Comparison of ENCODE assay signal across 8 cellular contexts in the genomic region with DNA sequence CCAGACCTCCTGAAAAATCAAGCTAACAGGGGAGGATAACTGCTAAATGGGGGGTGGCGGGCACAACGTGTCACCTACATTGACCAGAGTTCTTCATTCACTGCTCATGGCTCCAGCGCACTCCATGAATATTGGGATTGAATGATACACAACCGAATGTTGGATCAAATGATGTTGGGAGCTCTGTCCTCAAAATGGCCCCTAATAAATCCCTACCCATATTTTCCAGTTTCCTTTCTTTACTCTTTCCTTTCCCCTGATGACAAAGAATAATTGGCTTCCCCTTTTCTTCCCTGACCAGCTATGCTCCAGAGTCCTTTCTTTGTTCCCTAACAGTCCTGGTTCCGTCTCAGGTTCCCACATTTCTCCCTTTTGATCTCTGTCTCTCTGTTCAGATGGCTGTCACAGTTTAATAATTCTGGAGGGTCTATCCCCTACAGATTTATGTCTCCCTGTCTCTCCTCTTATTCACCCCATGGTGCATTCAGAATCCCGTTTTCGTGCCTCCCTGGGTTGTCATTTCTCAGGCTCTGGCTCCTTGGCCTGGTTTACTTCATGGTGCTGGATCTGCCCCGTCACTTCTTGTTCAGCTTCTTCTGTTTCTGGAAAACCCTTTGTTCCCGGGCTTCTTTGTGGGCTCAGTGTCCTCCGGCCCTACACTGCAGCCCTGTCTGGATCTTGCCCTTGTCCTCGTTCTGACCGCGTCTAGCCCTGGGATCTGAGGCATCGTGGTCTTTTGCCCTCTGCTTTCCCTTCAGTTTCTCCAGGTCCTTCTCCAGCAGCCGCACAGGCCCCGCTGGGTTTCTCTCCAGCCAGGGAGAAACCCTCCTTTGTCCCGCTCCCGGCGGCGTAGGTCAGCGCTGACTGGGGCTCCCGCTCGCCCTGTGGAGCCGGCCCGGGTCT.
DNase-seq lines count a peak whose midpoint lies in the region; ATAC-seq and TF ChIP-seq lines count a peak whose summit lies in the region.

No MANE protein-coding gene starts in this region.

- H3K9me3 ChIP-seq in prostate gland, result no peaks in the 10 kb centered on the region

- peak overlapping the region; percentile 82 to 90 for H3K4me3 ChIP-seq in prostate gland

- no peaks in the 10 kb centered on the region for H3K27me3 ChIP-seq in prostate gland (replicated peaks; ENCODE audit: insufficient read depth)

- TF ChIP-seq POLR2A in prostate gland (IDR thresholded peaks at IDR 0.05), result no peak

- WGBS in prostate gland, result 26% methylated on average over 25 of the region's 25 CpGs

- CTCF ChIA-PET in activated naive CD4-positive, alpha-beta T cell treated with anti-CD3 and anti-CD28 coated beads, Interleukin-2, amount 10 ng/mL, durations not matched to agents 7 days and 5 days (lab: Charles Lee), result interaction anchor here (1.0 to 8.3 kb wide), 4 partner anchors 80 to 456 kb away, joined by 3 to 149 read pairs (median 4); no protein-coding TSS in a partner anchor
- CTCF ChIA-PET in activated CD4-positive, alpha-beta memory T cell treated with anti-CD3 and anti-CD28 coated beads, Interleukin-2, amount 10 ng/mL, durations not matched to agents 7 days and 5 days (lab: Charles Lee), result interaction anchor here (0.7 to 1.1 kb wide), 2 partner anchors 15 to 88 kb away, joined by 4 to 7 read pairs; no protein-coding TSS in a partner anchor

- POLR2A ChIA-PET in activated CD4-positive, alpha-beta memory T cell treated with anti-CD3 and anti-CD28 coated beads, Interleukin-2, amount 10 ng/mL, durations not matched to agents 7 days and 5 days (lab: Charles Lee), result no interaction called here

- intact Hi-C loops in left cardiac atrium (cut with DNase I) (loop anchor here (2.0 to 10.0 kb wide), 4 partner anchors 86 to 153 kb away; no protein-coding TSS in a partner anchor), prostate gland (cut with DNase I) (loop anchor here (1.0 to 10.0 kb wide), 2 partner anchors 87 to 280 kb away; no protein-coding TSS in a partner anchor)

- no peaks in the 10 kb centered on the region for H3K36me3 Mint-ChIP-seq in activated naive CD4-positive, alpha-beta T cell treated with anti-CD3 and anti-CD28 coated beads, Interleukin-2, amount 10 ng/mL, durations not matched to agents 7 days and 5 days
- H3K36me3 Mint-ChIP-seq in activated CD4-positive, alpha-beta memory T cell treated with anti-CD3 and anti-CD28 coated beads, Interleukin-2, amount 10 ng/mL, durations not matched to agents 7 days and 5 days (ENCODE audit: low read depth), result peaks cover 2% of the 10 kb centered on the region

- DNase-seq in activated naive CD4-positive, alpha-beta T cell treated with anti-CD3 and anti-CD28 coated beads, Interleukin-2, amount 10 ng/mL, durations not matched to agents 7 days and 5 days, result no peak
- DNase-seq in activated naive CD4-positive, alpha-beta T cell (lab: John Stamatoyannopoulos, UW), result no peak
- no peak for DNase-seq in activated CD4-positive, alpha-beta memory T cell treated with anti-CD3 and anti-CD28 coated beads, Interleukin-2, amount 10 ng/mL, durations not matched to agents 7 days and 5 days
- no peak for DNase-seq in left cardiac atrium
- peak; percentile 24 for DNase-seq in prostate gland (ENCODE audit: low spot score)
- no peak for DNase-seq in SIG-M5 (lab: John Stamatoyannopoulos, UW)

- peaks cover 33% of the 10 kb centered on the region for H3K4me1 Mint-ChIP-seq in activated naive CD4-positive, alpha-beta T cell treated with anti-CD3 and anti-CD28 coated beads, Interleukin-2, amount 10 ng/mL, durations not matched to agents 7 days and 5 days
- H3K4me1 Mint-ChIP-seq in activated CD4-positive, alpha-beta memory T cell treated with anti-CD3 and anti-CD28 coated beads, Interleukin-2, amount 10 ng/mL, durations not matched to agents 7 days and 5 days, result peaks cover 31% of the 10 kb centered on the region

- ATAC-seq in left cardiac atrium, result peak; percentile 40 to 41
- ATAC-seq in GM18868 (IDR thresholded peaks at IDR 0.05; ENCODE audit: unreplicated experiment), result no peak
- no peak for ATAC-seq in GM21528 (IDR thresholded peaks at IDR 0.05; ENCODE audit: low FRiP score, unreplicated experiment)

- H3K36me3 ChIP-seq in prostate gland, result no peaks in the 10 kb centered on the region

- TF ChIP-seq CTCF in prostate gland (IDR thresholded peaks at IDR 0.05), result no peak

- peaks cover 22% of the 10 kb centered on the region for H3K4me1 ChIP-seq in prostate gland (replicated peaks)

- no peaks in the 10 kb centered on the region for H3K9me3 Mint-ChIP-seq in activated naive CD4-positive, alpha-beta T cell treated with anti-CD3 and anti-CD28 coated beads, Interleukin-2, amount 10 ng/mL, durations not matched to agents 7 days and 5 days
- H3K9me3 Mint-ChIP-seq in activated CD4-positive, alpha-beta memory T cell treated with anti-CD3 and anti-CD28 coated beads, Interleukin-2, amount 10 ng/mL, durations not matched to agents 7 days and 5 days, result no peaks in the 10 kb centered on the region

- peak overlapping the region; percentile 90 to 96 for H3K27ac ChIP-seq in prostate gland

- peaks cover 32% of the 10 kb centered on the region for H3K27me3 Mint-ChIP-seq in activated naive CD4-positive, alpha-beta T cell treated with anti-CD3 and anti-CD28 coated beads, Interleukin-2, amount 10 ng/mL, durations not matched to agents 7 days and 5 days
- peaks cover 14% of the 10 kb centered on the region for H3K27me3 Mint-ChIP-seq in activated CD4-positive, alpha-beta memory T cell treated with anti-CD3 and anti-CD28 coated beads, Interleukin-2, amount 10 ng/mL, durations not matched to agents 7 days and 5 days

- no peak overlapping the region for H3K27ac Mint-ChIP-seq in activated naive CD4-positive, alpha-beta T cell treated with anti-CD3 and anti-CD28 coated beads, Interleukin-2, amount 10 ng/mL, durations not matched to agents 7 days and 5 days
- H3K27ac Mint-ChIP-seq in activated CD4-positive, alpha-beta memory T cell treated with anti-CD3 and anti-CD28 coated beads, Interleukin-2, amount 10 ng/mL, durations not matched to agents 7 days and 5 days, result no peak overlapping the region

- peak overlapping the region; percentile 55 for H3K4me3 Mint-ChIP-seq in activated naive CD4-positive, alpha-beta T cell treated with anti-CD3 and anti-CD28 coated beads, Interleukin-2, amount 10 ng/mL, durations not matched to agents 7 days and 5 days
- H3K4me3 Mint-ChIP-seq in activated CD4-positive, alpha-beta memory T cell treated with anti-CD3 and anti-CD28 coated beads, Interleukin-2, amount 10 ng/mL, durations not matched to agents 7 days and 5 days, result peak overlapping the region; percentile 61

Comparison
In these comparisons a context has a peak if more than half of its experiments do, and no peak if none do; other contexts are left out.
1. ATAC-seq: peak in left cardiac atrium (2 of 2); none in GM18868 (single experiment) and GM21528 (single experiment).